Comparison of ENCODE assay signal across 8 cellular contexts in the genomic region with DNA sequence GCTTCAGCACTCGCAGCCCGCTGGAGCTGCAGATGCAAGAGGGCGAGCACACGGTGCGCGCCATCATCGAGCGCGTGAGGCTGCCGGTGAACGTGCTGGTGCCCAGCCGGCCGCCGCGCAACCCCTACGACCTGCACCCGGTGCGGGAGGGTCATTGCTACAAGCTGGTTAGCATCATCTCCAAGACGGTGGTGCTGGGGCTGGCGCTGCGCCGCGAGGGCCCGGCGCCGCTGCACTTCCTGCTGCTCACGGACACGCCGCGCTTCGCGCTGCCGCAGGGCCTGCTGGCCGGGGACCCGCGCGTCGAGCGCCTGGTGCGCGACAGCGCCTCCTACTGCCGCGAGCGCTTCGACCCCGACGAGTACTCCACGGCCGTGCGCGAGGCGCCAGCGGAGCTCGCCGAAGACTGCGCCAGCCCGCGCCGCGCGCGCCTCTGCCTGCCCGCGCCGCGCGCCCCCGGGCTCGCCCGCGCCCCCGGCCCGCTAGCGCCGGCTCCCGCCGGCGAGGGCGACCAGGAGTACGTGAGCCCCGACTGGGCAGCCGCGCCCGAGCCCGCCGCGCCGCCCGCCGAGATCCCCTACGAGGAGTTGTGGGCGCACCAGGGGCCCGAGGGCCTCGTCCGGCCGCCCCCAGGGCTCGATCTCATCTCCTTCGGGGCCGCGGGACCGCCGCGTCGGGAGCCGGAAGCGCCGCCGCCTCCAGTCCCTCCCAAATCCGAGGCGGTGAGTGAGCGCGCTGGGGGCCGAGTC. TPM values are rescaled to one million over a fixed set of nuclear protein-coding genes. Genes with fewer than 3 reads are reported as not detected.
DNase-seq lines count a peak whose midpoint lies in the region; ATAC-seq and TF ChIP-seq lines count a peak whose summit lies in the region.

No MANE protein-coding gene starts in this region.

- TF ChIP-seq CTCF in BJ (IDR thresholded peaks at IDR 0.05; ENCODE audit: insufficient read depth, low read depth, low read length), result peak; percentile 30; the same call in 1 of the 2 replicates
- peak; percentile 51 for TF ChIP-seq CTCF in lung (IDR thresholded peaks at IDR 0.05; ENCODE audit: control extremely low read depth, extremely low read depth)

- H3K4me1 ChIP-seq in HUES48 (ENCODE audit: control insufficient read depth, insufficient read depth, low read length) (peaks cover 5% of the 10 kb centered on the region), lung (ENCODE audit: control insufficient read depth in 2 of 2, insufficient read depth in 2 of 2, low read length in 2 of 2) (peaks cover 0 to 4% of the 10 kb centered on the region in 2 donors)

- H3K36me3 ChIP-seq in BJ (ENCODE audit: control insufficient read depth, insufficient read depth, low read length) (no peaks in the 10 kb centered on the region), HUES48 (ENCODE audit: control insufficient read depth, insufficient read depth, low read length) (peaks cover 17% of the 10 kb centered on the region), lung (ENCODE audit: control insufficient read depth in 2 of 2, insufficient read depth in 2 of 2, low read length in 2 of 2) (no peaks in the 10 kb centered on the region)

- H3K27me3 ChIP-seq in BJ (ENCODE audit: control insufficient read depth, insufficient read depth, low read length) (no peaks in the 10 kb centered on the region; the same call in none of the 2 replicates), HUES48 (ENCODE audit: control insufficient read depth, insufficient read depth, low read length) (peaks cover 26% of the 10 kb centered on the region), lung (ENCODE audit: control insufficient read depth, insufficient read depth) (no peaks in the 10 kb centered on the region)

- 2 to 4% methylated on average over 42 to 114 of the region's 114 CpGs for WGBS in lung, 2 donors

- H3K36me3 Mint-ChIP-seq in dendritic cell treated with granulocyte-macrophage colony-stimulating factor and Interleukin-4, amounts not matched to agents 40 ng/mL and 50 ng/mL, for 4 days (ENCODE audit: low read depth), result no peaks in the 10 kb centered on the region

- no peak for DNase-seq in BJ (ENCODE audit: low read depth)
- peak; percentile 73 to 77 for DNase-seq in activated CD4-positive, alpha-beta T cell treated with anti-CD3 and anti-CD28 coated beads for 24 hours (ENCODE audit: low read depth in 2 of 2)
- DNase-seq in lung (ENCODE audit: low spot score), result peak; percentile 74
- DNase-seq in stimulated activated CD8-positive, alpha-beta memory T cell treated with anti-CD3 and anti-CD28 coated beads, Interleukin-12 subunit alpha, Interleukin-12 subunit beta, amount 100 ng/mL, for 1 hour (ENCODE audit: low read depth), result peak; percentile 72
- no peak for DNase-seq in DMS79 (lab: John Stamatoyannopoulos, UW)

- H3K4me3 Mint-ChIP-seq in dendritic cell treated with granulocyte-macrophage colony-stimulating factor and Interleukin-4, amounts not matched to agents 40 ng/mL and 50 ng/mL, for 4 days, result peak overlapping the region; percentile 73

- POLR2A ChIA-PET in BJ (lab: Charles Lee), result no interaction called here

- peak; percentile 86 for ATAC-seq in GM19372 (IDR thresholded peaks at IDR 0.05; ENCODE audit: low read depth, unreplicated experiment)
- ATAC-seq in lung (ENCODE audit: insufficient read depth, low FRiP score), result peak; percentile 93

- H3K27ac ChIP-seq in HUES48 (ENCODE audit: low read depth, low read length), result no peak overlapping the region
- H3K27ac ChIP-seq in lung (ENCODE audit: low read depth in 1 of 2, low read length in 1 of 2), result no peak overlapping the region

- H3K9ac ChIP-seq in HUES48 (ENCODE audit: low read depth, low read length), result peak overlapping the region; percentile 57; the same call in 1 of the 2 replicates

- no peaks in the 10 kb centered on the region for H3K9me3 Mint-ChIP-seq in dendritic cell treated with granulocyte-macrophage colony-stimulating factor and Interleukin-4, amounts not matched to agents 40 ng/mL and 50 ng/mL, for 4 days

- H3K4me1 Mint-ChIP-seq in dendritic cell treated with granulocyte-macrophage colony-stimulating factor and Interleukin-4, amounts not matched to agents 40 ng/mL and 50 ng/mL, for 4 days (ENCODE audit: low read depth), result peaks cover 30% of the 10 kb centered on the region

- no peak overlapping the region for H3K27ac Mint-ChIP-seq in dendritic cell treated with granulocyte-macrophage colony-stimulating factor and Interleukin-4, amounts not matched to agents 40 ng/mL and 50 ng/mL, for 4 days

- intact Hi-C loops in dendritic cell treated with granulocyte-macrophage colony-stimulating factor and Interleukin-4, amounts not matched to agents 40 ng/mL and 50 ng/mL, for 4 days (cut with micrococcal nuclease), result loop anchor here (2.0 kb wide), 1 partner anchor 60 kb away; a partner anchor contains a TSS

- CTCF ChIA-PET in BJ (lab: Yijun Ruan, JAX), result interaction anchor here (0.6 to 1.8 kb wide), 12 partner anchors 8 to 306 kb away, joined by 3 to 7 read pairs (median 3); a partner anchor contains a TSS

- peak overlapping the region; percentile 34 for H3K4me3 ChIP-seq in BJ (ENCODE audit: low read depth, low read length)
- H3K4me3 ChIP-seq in HUES48 (ENCODE audit: low read depth, low read length), result peak overlapping the region; percentile 69
- H3K4me3 ChIP-seq in lung, result peak overlapping the region; percentile 28

- H3K9me3 ChIP-seq in HUES48 (ENCODE audit: control insufficient read depth, insufficient read depth, low read length) (no peaks in the 10 kb centered on the region), lung (ENCODE audit: control insufficient read depth in 2 of 2, insufficient read depth in 1 of 2, low read length in 1 of 2) (no peaks in the 10 kb centered on the region)

- H3K27me3 Mint-ChIP-seq in dendritic cell treated with granulocyte-macrophage colony-stimulating factor and Interleukin-4, amounts not matched to agents 40 ng/mL and 50 ng/mL, for 4 days, result peaks cover 51% of the 10 kb centered on the region

RNA-seq across cellular contexts. Expression of a gene that starts 11.8 kb away (rescaled TPM):
- polyA plus RNA-seq in BJ (2011; rRNA removed) (1.3 and 2.3 TPM in 2 replicates), lung (1 to 10 TPM in 1 of 2 donors, under 1 TPM in 1; 0.37 to 1.5 TPM)
- 1.3 and 1.7 TPM in 2 replicates for polyA minus RNA-seq in BJ (2011; rRNA and poly(A)+ RNA removed)
- total RNA-seq in lung, result 1 to 10 TPM; 1.2 to 2.8 TPM

RNA-seq across cellular contexts. Expression of a gene that starts 59.7 kb away (rescaled TPM):
- polyA plus RNA-seq in BJ (2011; rRNA removed), result 111 and 136 TPM in 2 replicates
- 86.2 and 101 TPM in 2 replicates for polyA minus RNA-seq in BJ (2011; rRNA and poly(A)+ RNA removed)
- total RNA-seq in lung, result 100 to 1,000 TPM; 111 to 117 TPM
- polyA plus RNA-seq in lung, result 10 to 100 TPM; 35.2 to 77.6 TPM

Comparison
In these comparisons a context has a peak if more than half of its experiments do, and no peak if none do; other contexts are left out.
1. DNase-seq: peak in activated CD4-positive, alpha-beta T cell treated with anti-CD3 and anti-CD28 coated beads for 24 hours (2 of 2), lung (single experiment) and stimulated activated CD8-positive, alpha-beta memory T cell treated with anti-CD3 and anti-CD28 coated beads, Interleukin-12 subunit alpha, Interleukin-12 subunit beta, amount 100 ng/mL, for 1 hour (single experiment); none in BJ (single experiment) and DMS79 (single experiment).
2. Peak in every context shown above with its lines, with median percentiles within 50 percentile points of each other: H3K4me3 ChIP-seq.